In the genomic region with DNA sequence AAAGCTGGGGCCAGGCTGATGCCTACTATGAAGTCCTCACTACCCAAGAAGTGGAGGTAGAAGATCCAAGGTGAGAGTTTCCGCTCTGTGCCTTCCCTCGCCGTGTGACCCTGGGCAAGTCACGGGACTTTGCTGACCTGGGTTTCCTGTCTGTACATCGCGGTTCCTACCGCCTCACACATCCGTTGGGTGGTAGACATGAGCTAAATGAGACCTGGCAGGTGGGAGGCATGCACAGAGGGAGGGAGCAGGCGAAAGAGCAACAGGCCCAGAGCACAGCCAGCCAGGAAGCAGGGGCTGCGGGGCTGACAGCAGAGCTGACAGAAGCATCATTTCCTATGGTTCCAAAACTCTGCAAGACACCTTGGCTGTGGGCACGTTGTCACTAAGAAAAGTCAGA, we compare ENCODE assay signal across 12 cellular contexts.
A peak's percentile ranks its signal among the peaks of the same experiment; 100 is the strongest.
DNase-seq lines count a peak whose midpoint lies in the region; ATAC-seq, FAIRE-seq and TF ChIP-seq lines count a peak whose summit lies in the region.
"Had no signal": no experiment of that assay in that cellular context is flagged by ENCODE, and none has a peak within 500 bp of the region (broad histone marks: within the 10 kb centered on the region; RNA-seq: fewer than 3 reads in every experiment).

No MANE protein-coding gene starts in this region.

- H3K27ac ChIP-seq in small intestine (ENCODE audit: low read depth in 1 of 2, low read length in 1 of 2) = peak overlapping the region in 1 of 2 donors; percentile 32

- no peak for FAIRE-seq in small intestine (lab: Jason Lieb, UNC)

- CTCF ChIA-PET in GM10248 (lab: Yijun Ruan, JAX) = interaction anchor here (1.2 to 2.0 kb wide), 2 partner anchors 110 to 158 kb away, joined by 3 to 7 read pairs; no protein-coding TSS in a partner anchor

- 76 to 81% (median 76%) methylated on average over 11 of the region's 11 CpGs for WGBS in small intestine, 3 donors

- H3K27me3 Mint-ChIP-seq in activated T-helper 17 cell treated with anti-CD3 and anti-CD28 coated beads, Interleukin-2, amount 50 U/mL, for 72 hours = no peaks in the 10 kb centered on the region
- no peaks in the 10 kb centered on the region for H3K27me3 Mint-ChIP-seq in stimulated activated naive CD8-positive, alpha-beta T cell treated with anti-CD3 and anti-CD28 coated beads, Interleukin-15, amount 100 ng/mL, for 72 hours

- no peaks in the 10 kb centered on the region for H3K9me3 ChIP-seq in small intestine (ENCODE audit: control insufficient read depth, low read depth)

- H3K4me1 ChIP-seq in small intestine (ENCODE audit: control insufficient read depth in 2 of 2, insufficient read depth in 1 of 2, low read depth in 1 of 2, low read length in 1 of 2) = peaks cover 6 to 17% of the 10 kb centered on the region in 2 donors

- H3K4me3 Mint-ChIP-seq in activated T-helper 17 cell treated with anti-CD3 and anti-CD28 coated beads, Interleukin-2, amount 50 U/mL, for 72 hours = peak overlapping the region; percentile 84
- peak overlapping the region; percentile 58 to 85 for H3K4me3 Mint-ChIP-seq in stimulated activated naive CD8-positive, alpha-beta T cell treated with anti-CD3 and anti-CD28 coated beads, Interleukin-15, amount 100 ng/mL, for 72 hours

- H3K27ac Mint-ChIP-seq in activated T-helper 17 cell treated with anti-CD3 and anti-CD28 coated beads, Interleukin-2, amount 50 U/mL, for 72 hours = peak overlapping the region; percentile 96
- H3K27ac Mint-ChIP-seq in stimulated activated naive CD8-positive, alpha-beta T cell treated with anti-CD3 and anti-CD28 coated beads, Interleukin-15, amount 100 ng/mL, for 72 hours = peak overlapping the region; percentile 71 to 98

- peaks cover 4% of the 10 kb centered on the region for H3K9me3 Mint-ChIP-seq in activated T-helper 17 cell treated with anti-CD3 and anti-CD28 coated beads, Interleukin-2, amount 50 U/mL, for 72 hours
- H3K9me3 Mint-ChIP-seq in stimulated activated naive CD8-positive, alpha-beta T cell treated with anti-CD3 and anti-CD28 coated beads, Interleukin-15, amount 100 ng/mL, for 72 hours = peaks cover 5 to 17% of the 10 kb centered on the region in 2 donors

- peak; percentile 77 for ATAC-seq in activated T-helper 17 cell treated with anti-CD3 and anti-CD28 coated beads, Interleukin-2, amount 50 U/mL, for 72 hours (replicated peaks)
- ATAC-seq in stimulated activated naive CD8-positive, alpha-beta T cell treated with anti-CD3 and anti-CD28 coated beads, Interleukin-15, amount 100 ng/mL, for 72 hours = peak; percentile 90
- ATAC-seq in GM21447 (IDR thresholded peaks at IDR 0.05; ENCODE audit: unreplicated experiment) = no peak
- ATAC-seq: HCT116, right cardiac atrium, Right ventricle myocardium inferior had no signal

- H3K36me3 Mint-ChIP-seq in activated T-helper 17 cell treated with anti-CD3 and anti-CD28 coated beads, Interleukin-2, amount 50 U/mL, for 72 hours (ENCODE audit: low read depth) = peaks cover 97% of the 10 kb centered on the region

- H3K36me3 ChIP-seq in small intestine (ENCODE audit: control insufficient read depth in 2 of 2, insufficient read depth in 2 of 2, low read length in 2 of 2) = no peaks in the 10 kb centered on the region

- H3K4me1 Mint-ChIP-seq in activated T-helper 17 cell treated with anti-CD3 and anti-CD28 coated beads, Interleukin-2, amount 50 U/mL, for 72 hours = peaks cover 74% of the 10 kb centered on the region
- peaks cover 90% of the 10 kb centered on the region for H3K4me1 Mint-ChIP-seq in stimulated activated naive CD8-positive, alpha-beta T cell treated with anti-CD3 and anti-CD28 coated beads, Interleukin-15, amount 100 ng/mL, for 72 hours

- H3K27me3 ChIP-seq in small intestine (ENCODE audit: control insufficient read depth in 2 of 2, insufficient read depth in 2 of 2, low read length in 2 of 2) = no peaks in the 10 kb centered on the region

- POLR2A ChIA-PET in GM10248 (lab: Yijun Ruan, JAX) = interaction anchor here (0.6 kb wide), 1 partner anchor 157 kb away, joined by 3 read pairs; no protein-coding TSS in a partner anchor

- TF ChIP-seq CTCF in GM10248 (IDR thresholded peaks at IDR 0.05; ENCODE audit: control extremely low read depth, extremely low read depth, low read depth, missing control alignments) = no peak

- no peak overlapping the region for H3K4me3 ChIP-seq in small intestine (ENCODE audit: low read depth in 1 of 2, low read length in 2 of 2)
- H3K4me3 ChIP-seq: coronary artery had no signal

- DNase-seq in T-helper 1 cell (peak; percentile 66 to 95 (median 76)), small intestine (peak; percentile 71), NCI-H524 treated with DMSO at 0.1 percent for 48 hours (lab: John Stamatoyannopoulos, UW) (no peak), GM10248 (ENCODE audit: extremely low spot score) (no peak), NCI-H748 treated with DMSO at 0.1 percent for 48 hours (lab: John Stamatoyannopoulos, UW) (no peak)
- DNase-seq in stimulated activated naive CD8-positive, alpha-beta T cell treated with anti-CD3 and anti-CD28 coated beads, Interleukin-15, amount 100 ng/mL, for 72 hours = peak; percentile 84 to 96
- DNase-seq: right cardiac atrium had no signal

Comparison
In these comparisons a context has a peak if more than half of its experiments do, and no peak if none do; other contexts are left out.
1. DNase-seq: peak in T-helper 1 cell (5 of 5), small intestine (single experiment) and stimulated activated naive CD8-positive, alpha-beta T cell treated with anti-CD3 and anti-CD28 coated beads, Interleukin-15, amount 100 ng/mL, for 72 hours (2 of 2); none in NCI-H524 treated with DMSO at 0.1 percent for 48 hours (single experiment), GM10248 (single experiment) and NCI-H748 treated with DMSO at 0.1 percent for 48 hours (single experiment).